ENCODE assay signal across 12 cellular contexts in genomic region chr6:126307859-126308258, GRCh38. TPM values are rescaled to one million over a fixed set of nuclear protein-coding genes. Genes with fewer than 3 reads are reported as not detected.
DNase-seq lines count a peak whose midpoint lies in the region; ATAC-seq lines count a peak whose summit lies in the region.
"Had no signal": no experiment of that assay in that cellular context is flagged by ENCODE, and none has a peak within 500 bp of the region (broad histone marks: within the 10 kb centered on the region; RNA-seq: fewer than 3 reads in every experiment).

No MANE protein-coding gene starts in this region.

- H3K27ac Mint-ChIP-seq in activated T-cell treated with anti-CD3 and anti-CD28 coated beads, Interleukin-2, amount 50 U/mL, for 72 hours: no peak overlapping the region
- H3K27ac Mint-ChIP-seq: endodermal cell had no signal

- DNase-seq in A172 (ENCODE audit: low spot score) (peak; percentile 7), HK-2 (ENCODE audit: unreplicated experiment) (peak; percentile 3), amniotic epithelial cell (ENCODE audit: low read depth) (peak; percentile 80), fibroblast of the conjunctiva (ENCODE audit: low read depth) (peak; percentile 47)
- no peak for DNase-seq in stimulated activated naive CD8-positive, alpha-beta T cell treated with anti-CD3 and anti-CD28 coated beads, Interleukin-15, Interleukin-2, amounts not matched to agents 100 U/mL and 50 U/mL, for 24 hours
- no peak for DNase-seq in stimulated activated CD4-positive, alpha-beta T cell treated with anti-CD3 and anti-CD28 coated beads, Interleukin-4, amount 100 ng/mL, for 24 hours
- DNase-seq in activated CD4-positive, alpha-beta T cell treated with anti-CD3 and anti-CD28 coated beads, Interleukin-2, amount 50 U/mL, for 48 hours: no peak
- DNase-seq in activated T-cell treated with anti-CD3 and anti-CD28 coated beads, Interleukin-2, amount 50 U/mL, for 72 hours: no peak
- DNase-seq: endodermal cell, NCI-H510A, SHP77 treated with DMSO at 0.1 percent for 48 hours, upper lobe of right lung had no signal

- no peaks in the 10 kb centered on the region for H3K4me1 Mint-ChIP-seq in activated T-cell treated with anti-CD3 and anti-CD28 coated beads, Interleukin-2, amount 50 U/mL, for 72 hours (ENCODE audit: low read depth)
- H3K4me1 Mint-ChIP-seq: endodermal cell had no signal

- H3K4me3 Mint-ChIP-seq in activated T-cell treated with anti-CD3 and anti-CD28 coated beads, Interleukin-2, amount 50 U/mL, for 72 hours: no peak overlapping the region
- H3K4me3 Mint-ChIP-seq: endodermal cell had no signal

- no peaks in the 10 kb centered on the region for H3K36me3 Mint-ChIP-seq in activated T-cell treated with anti-CD3 and anti-CD28 coated beads, Interleukin-2, amount 50 U/mL, for 72 hours (ENCODE audit: insufficient read depth in 2 of 2)

- no peaks in the 10 kb centered on the region for H3K27me3 Mint-ChIP-seq in activated T-cell treated with anti-CD3 and anti-CD28 coated beads, Interleukin-2, amount 50 U/mL, for 72 hours (ENCODE audit: low read depth)

- H3K9me3 Mint-ChIP-seq in activated T-cell treated with anti-CD3 and anti-CD28 coated beads, Interleukin-2, amount 50 U/mL, for 72 hours: no peaks in the 10 kb centered on the region
- H3K9me3 Mint-ChIP-seq: endodermal cell had no signal

- no peak for ATAC-seq in stimulated activated naive CD8-positive, alpha-beta T cell treated with anti-CD3 and anti-CD28 coated beads, Interleukin-15, Interleukin-2, amounts not matched to agents 100 U/mL and 50 U/mL, for 24 hours
- no peak for ATAC-seq in activated T-cell treated with anti-CD3 and anti-CD28 coated beads, Interleukin-2, amount 50 U/mL, for 72 hours (replicated peaks in 1 of 2)
- ATAC-seq: upper lobe of right lung had no signal

RNA-seq across cellular contexts. Expression of gene CENPW, which starts 32.1 kb away (rescaled TPM):
- total RNA-seq in A172 (2014; rRNA removed; shearing (Covaris generic)): 37.8 and 59.6 TPM in 2 replicates
- 10 to 100 TPM; 41.2 to 44.9 TPM for total RNA-seq in activated T-cell treated with anti-CD3 and anti-CD28 coated beads, Interleukin-2, amount 50 U/mL, for 72 hours

Comparison
In these comparisons a context has a peak if more than half of its experiments do, and no peak if none do; other contexts are left out.
1. DNase-seq: peak in A172 (single experiment), HK-2 (single experiment), amniotic epithelial cell (single experiment) and fibroblast of the conjunctiva (single experiment); none in stimulated activated naive CD8-positive, alpha-beta T cell treated with anti-CD3 and anti-CD28 coated beads, Interleukin-15, Interleukin-2, amounts not matched to agents 100 U/mL and 50 U/mL, for 24 hours (single experiment), stimulated activated CD4-positive, alpha-beta T cell treated with anti-CD3 and anti-CD28 coated beads, Interleukin-4, amount 100 ng/mL, for 24 hours (single experiment), activated CD4-positive, alpha-beta T cell treated with anti-CD3 and anti-CD28 coated beads, Interleukin-2, amount 50 U/mL, for 48 hours (0 of 2) and activated T-cell treated with anti-CD3 and anti-CD28 coated beads, Interleukin-2, amount 50 U/mL, for 72 hours (0 of 2).